Comparison of ENCODE assay signal across 7 cellular contexts in genomic region chr3:128016502-128016901, GRCh38.
"Had no signal": no experiment of that assay in that cellular context is flagged by ENCODE, and none has a peak within 500 bp of the region (broad histone marks: within the 10 kb centered on the region; RNA-seq: fewer than 3 reads in every experiment).

No MANE protein-coding gene starts in this region.

- DNase-seq: IMR-90, KBM-7, KG1 had no signal

- ATAC-seq: HepG2 had no signal

- H3K27ac ChIP-seq: HL-60, KMS-11 had no signal

- H3K4me2 ChIP-seq: KMS-11 had no signal

- H3K9ac ChIP-seq: KMS-11 had no signal

- FAIRE-seq: HepG2, HTR-8/SVneo had no signal
